ENCODE assay signal across 21 cellular contexts in genomic region chr12:110649341-110649847, GRCh38. TPM values are rescaled to one million over a fixed set of nuclear protein-coding genes. Genes with fewer than 3 reads are reported as not detected.
DNase-seq lines count a peak whose midpoint lies in the region; ATAC-seq and TF ChIP-seq lines count a peak whose summit lies in the region.
"Had no signal": no experiment of that assay in that cellular context is flagged by ENCODE, and none has a peak within 500 bp of the region (broad histone marks: within the 10 kb centered on the region; RNA-seq: fewer than 3 reads in every experiment).

No MANE protein-coding gene starts in this region.

- peaks cover 68 to 96% of the 10 kb centered on the region in 2 donors for H3K4me1 Mint-ChIP-seq in stimulated activated naive B cell treated with anti-CD40 and anti-IgM and Interleukin-4, amounts not matched to agents 10 μg/mL and 1 μg/mL and 100 μg/mL, for 72 hours

- H3K27ac ChIP-seq in HL-60 (replicated peaks) (no peak overlapping the region), layer of hippocampus (ENCODE audit: low read depth, low read length) (peak overlapping the region; percentile 60)
- H3K27ac ChIP-seq: vagina had no signal

- H3K4me3 Mint-ChIP-seq in stimulated activated naive B cell treated with anti-CD40 and anti-IgM and Interleukin-4, amounts not matched to agents 10 μg/mL and 1 μg/mL and 100 μg/mL, for 72 hours: peak overlapping the region in 1 of 2 donors; percentile 61
- H3K4me3 Mint-ChIP-seq: activated naive CD8-positive, alpha-beta T cell; CD8-positive, alpha-beta T cell; stimulated activated naive CD8-positive, alpha-beta T cell treated with anti-CD3 and anti-CD28 coated beads, Interleukin-15, amount 100 ng/mL, for 72 hours had no signal

- H3K27me3 ChIP-seq in HL-60 (ENCODE audit: insufficient read depth, poor library complexity, severe bottlenecking) (no peaks in the 10 kb centered on the region), layer of hippocampus (ENCODE audit: control insufficient read depth, insufficient read depth, low read length) (no peaks in the 10 kb centered on the region)
- H3K27me3 ChIP-seq: vagina had no signal

- peak; percentile 55 to 58 for ATAC-seq in stimulated activated naive B cell treated with anti-CD40 and anti-IgM and Interleukin-4, amounts not matched to agents 10 μg/mL and 1 μg/mL and 100 μg/mL, for 72 hours (replicated peaks)
- ATAC-seq in HG03571 (IDR thresholded peaks at IDR 0.05; ENCODE audit: unreplicated experiment): no peak
- ATAC-seq in HG02870 (IDR thresholded peaks at IDR 0.05; ENCODE audit: unreplicated experiment): no peak
- ATAC-seq: CD8-positive, alpha-beta T cell; stimulated activated naive CD8-positive, alpha-beta T cell treated with anti-CD3 and anti-CD28 coated beads, Interleukin-15, amount 100 ng/mL, for 72 hours had no signal

- no peak for TF ChIP-seq CTCF in HL-60 (IDR thresholded peaks at IDR 0.05; ENCODE audit: insufficient read depth, low read length)

- H3K27me3 Mint-ChIP-seq in stimulated activated naive B cell treated with anti-CD40 and anti-IgM and Interleukin-4, amounts not matched to agents 10 μg/mL and 1 μg/mL and 100 μg/mL, for 72 hours: no peaks in the 10 kb centered on the region
- H3K27me3 Mint-ChIP-seq: activated naive CD8-positive, alpha-beta T cell; stimulated activated naive CD8-positive, alpha-beta T cell treated with anti-CD3 and anti-CD28 coated beads, Interleukin-15, amount 100 ng/mL, for 72 hours had no signal

- DNase-seq in HL-60 (ENCODE audit: low read depth in 1 of 2, low spot score in 1 of 2) (peak; percentile 25 to 62), SK-MEL-5 (ENCODE audit: low read depth, low spot score) (peak; percentile 28)
- no peak for DNase-seq in stimulated activated naive B cell treated with anti-CD40 and anti-IgM and Interleukin-4, amounts not matched to agents 10 μg/mL and 1 μg/mL and 100 μg/mL, for 72 hours
- no peak for DNase-seq in stimulated activated CD4-positive, alpha-beta T cell treated with anti-CD3 and anti-CD28 coated beads, Interleukin-12 subunit alpha, Interleukin-12 subunit beta, amount 100 ng/mL, for 4 hours
- DNase-seq: activated CD4-positive, alpha-beta T cell treated with anti-CD3 and anti-CD28 coated beads, Interleukin-2, amount 50 U/mL, for 1 hour; activated T-cell treated with anti-CD3 and anti-CD28 coated beads, Interleukin-2, amount 50 U/mL, for 1 hour; CD8-positive, alpha-beta T cell; cerebellar nuclear complex; EL; mesendoderm; NCI-H2081 treated with DMSO at 0.1 percent for 48 hours; NCI-H774; SHP77; small intestine; stimulated activated naive CD8-positive, alpha-beta T cell treated with anti-CD3 and anti-CD28 coated beads, Interleukin-15, amount 100 ng/mL, for 72 hours; T1000 had no signal

- H3K36me3 Mint-ChIP-seq in stimulated activated naive B cell treated with anti-CD40 and anti-IgM and Interleukin-4, amounts not matched to agents 10 μg/mL and 1 μg/mL and 100 μg/mL, for 72 hours: peaks cover 85 to 93% of the 10 kb centered on the region in 2 donors

- H3K27ac Mint-ChIP-seq in stimulated activated naive B cell treated with anti-CD40 and anti-IgM and Interleukin-4, amounts not matched to agents 10 μg/mL and 1 μg/mL and 100 μg/mL, for 72 hours: peak overlapping the region; percentile 97
- H3K27ac Mint-ChIP-seq: CD8-positive, alpha-beta T cell had no signal

- H3K4me3 ChIP-seq in HL-60 (replicated peaks; ENCODE audit: insufficient read depth, low read length): no peak overlapping the region
- H3K4me3 ChIP-seq: vagina had no signal

- in situ Hi-C loops in SK-MEL-5 (cut with HindIII; ENCODE audit: low pct_unique_long_range_greater_than_20kb, low sequenced_read_pairs): no loop called here

- no peaks in the 10 kb centered on the region for H3K9me3 Mint-ChIP-seq in stimulated activated naive B cell treated with anti-CD40 and anti-IgM and Interleukin-4, amounts not matched to agents 10 μg/mL and 1 μg/mL and 100 μg/mL, for 72 hours
- H3K9me3 Mint-ChIP-seq: CD8-positive, alpha-beta T cell; stimulated activated naive CD8-positive, alpha-beta T cell treated with anti-CD3 and anti-CD28 coated beads, Interleukin-15, amount 100 ng/mL, for 72 hours had no signal

RNA-seq across cellular contexts. Expression of gene TCTN1, which starts 35.5 kb away (rescaled TPM):
- total RNA-seq in SK-MEL-5 (2014; rRNA removed; shearing (Covaris generic)): 35.6 and 55.0 TPM in 2 replicates
- polyA plus RNA-seq in SK-MEL-5 (2015; cell fraction: cytosol; rRNA removed): 21.2 and 21.8 TPM in 2 replicates
- polyA plus RNA-seq in SK-MEL-5 (2015; cell fraction: nucleus; rRNA removed): 46.5 and 63.5 TPM in 2 replicates

RNA-seq across cellular contexts. Expression of gene HVCN1, which starts 39.5 kb away (rescaled TPM):
- total RNA-seq in SK-MEL-5 (2014; rRNA removed; shearing (Covaris generic)): 2.1 TPM in 1 of 2 replicates, not detected in the other
- polyA plus RNA-seq in SK-MEL-5 (2015; cell fraction: cytosol; rRNA removed): not detected in 2 replicates
- polyA plus RNA-seq in SK-MEL-5 (2015; cell fraction: nucleus; rRNA removed): not detected in 2 replicates

Comparison
In these comparisons a context has a peak if more than half of its experiments do, and no peak if none do; other contexts are left out.
1. DNase-seq: peak in HL-60 (2 of 2) and SK-MEL-5 (single experiment); none in stimulated activated naive B cell treated with anti-CD40 and anti-IgM and Interleukin-4, amounts not matched to agents 10 μg/mL and 1 μg/mL and 100 μg/mL, for 72 hours (single experiment) and stimulated activated CD4-positive, alpha-beta T cell treated with anti-CD3 and anti-CD28 coated beads, Interleukin-12 subunit alpha, Interleukin-12 subunit beta, amount 100 ng/mL, for 4 hours (single experiment).
2. ATAC-seq: peak in stimulated activated naive B cell treated with anti-CD40 and anti-IgM and Interleukin-4, amounts not matched to agents 10 μg/mL and 1 μg/mL and 100 μg/mL, for 72 hours (2 of 2); none in HG03571 (single experiment) and HG02870 (single experiment).